ENCODE assay signal across 12 cellular contexts in genomic region chr10:94183666-94184264, GRCh38.
DNase-seq lines count a peak whose midpoint lies in the region; ATAC-seq and TF ChIP-seq lines count a peak whose summit lies in the region.
"Had no signal": no experiment of that assay in that cellular context is flagged by ENCODE, and none has a peak within 500 bp of the region (broad histone marks: within the 10 kb centered on the region; RNA-seq: fewer than 3 reads in every experiment).

No MANE protein-coding gene starts in this region.

- H3K9me3 ChIP-seq in ovary, result no peaks in the 10 kb centered on the region
- H3K9me3 ChIP-seq: tibial nerve had no signal

- H3K27me3 ChIP-seq in ovary, result no peaks in the 10 kb centered on the region
- H3K27me3 ChIP-seq: tibial nerve had no signal

- no peak for TF ChIP-seq POLR2A in GM18505 (IDR thresholded peaks at IDR 0.05; ENCODE audit: borderline replicate concordance, extremely low read depth, insufficient read depth, insufficient read length)
- TF ChIP-seq POLR2A in ovary (IDR thresholded peaks at IDR 0.05), result no peak

- no peak for TF ChIP-seq EP300 in ovary (IDR thresholded peaks at IDR 0.05)

- no peak overlapping the region for H3K27ac Mint-ChIP-seq in T-helper 2 cell treated with Interferon-gamma antibody and Interleukin-4, amounts not matched to agents 5 μg/mL and 100 μg/mL, for 36 hours

- no peak overlapping the region for H3K4me3 Mint-ChIP-seq in T-helper 2 cell treated with Interferon-gamma antibody and Interleukin-4, amounts not matched to agents 5 μg/mL and 100 μg/mL, for 36 hours

- intact Hi-C loops in ovary (cut with DNase I), result no loop called here

- WGBS in ovary, 3 donors, result 83 to 93% (median 92%) methylated on average over 7 of the region's 7 CpGs

- no peak overlapping the region for H3K4me3 ChIP-seq in cardiac fibroblast (replicated peaks in 1 of 2; ENCODE audit: low read depth in 2 of 2, low read length in 2 of 2)
- H3K4me3 ChIP-seq in ovary, result no peak overlapping the region
- H3K4me3 ChIP-seq: tibial nerve had no signal

- H3K4me1 ChIP-seq in ovary (ENCODE audit: insufficient read depth), result peaks cover 2% of the 10 kb centered on the region

- no peaks in the 10 kb centered on the region for H3K9me3 Mint-ChIP-seq in T-helper 2 cell treated with Interferon-gamma antibody and Interleukin-4, amounts not matched to agents 5 μg/mL and 100 μg/mL, for 36 hours

- no peak for TF ChIP-seq CTCF in cardiac fibroblast (IDR thresholded peaks at IDR 0.05; ENCODE audit: low read depth, low read length)
- TF ChIP-seq CTCF in ovary (IDR thresholded peaks at IDR 0.05), result no peak

- no peaks in the 10 kb centered on the region for H3K36me3 ChIP-seq in ovary

- no peaks in the 10 kb centered on the region for H3K36me3 Mint-ChIP-seq in T-helper 2 cell treated with Interferon-gamma antibody and Interleukin-4, amounts not matched to agents 5 μg/mL and 100 μg/mL, for 36 hours (ENCODE audit: low read depth)

- no peak for ATAC-seq in HG02840 (IDR thresholded peaks at IDR 0.05; ENCODE audit: low FRiP score, unreplicated experiment)
- ATAC-seq in GM18505 (IDR thresholded peaks at IDR 0.05; ENCODE audit: unreplicated experiment), result no peak

- H3K4me1 Mint-ChIP-seq in T-helper 2 cell treated with Interferon-gamma antibody and Interleukin-4, amounts not matched to agents 5 μg/mL and 100 μg/mL, for 36 hours (ENCODE audit: low read depth), result no peaks in the 10 kb centered on the region

- H3K27me3 Mint-ChIP-seq in T-helper 2 cell treated with Interferon-gamma antibody and Interleukin-4, amounts not matched to agents 5 μg/mL and 100 μg/mL, for 36 hours (ENCODE audit: low read depth), result no peaks in the 10 kb centered on the region

- no peak overlapping the region for H3K27ac ChIP-seq in ovary
- H3K27ac ChIP-seq: tibial nerve had no signal

- DNase-seq in T-helper 2 cell treated with Interferon-gamma antibody and Interleukin-4, amounts not matched to agents 5 μg/mL and 100 μg/mL, for 36 hours (ENCODE audit: low spot score), result peak; percentile 5
- DNase-seq in T-helper 2 cell (no peak), HT1080 (ENCODE audit: low read depth) (peak; percentile 98), cardiac fibroblast (ENCODE audit: low read depth in 2 of 2) (peak; percentile 86 to 97), smooth muscle cell of the brain vasculature (ENCODE audit: low read depth, low spot score) (peak; percentile 86), ovary (no peak)
- DNase-seq: 8988T, anterior cingulate cortex, NCI-H1105 had no signal

Comparison
In these comparisons a context has a peak if more than half of its experiments do, and no peak if none do; other contexts are left out.
1. DNase-seq: peak in T-helper 2 cell treated with Interferon-gamma antibody and Interleukin-4, amounts not matched to agents 5 μg/mL and 100 μg/mL, for 36 hours (single experiment), HT1080 (single experiment), cardiac fibroblast (2 of 2) and smooth muscle cell of the brain vasculature (single experiment); none in T-helper 2 cell (0 of 5) and ovary (0 of 5).